24 cellular contexts compared by ENCODE assay signal in genomic region chr3:46868948-46869347, GRCh38. TPM values are rescaled to one million over a fixed set of nuclear protein-coding genes. Genes with fewer than 3 reads are reported as not detected.
"Had no signal": no experiment of that assay in that cellular context is flagged by ENCODE, and none has a peak within 500 bp of the region (broad histone marks: within the 10 kb centered on the region; RNA-seq: fewer than 3 reads in every experiment).

No MANE protein-coding gene starts in this region.

- H3K27me3 ChIP-seq: body of pancreas, pancreas had no signal

- H3K27ac Mint-ChIP-seq: activated CD8-positive, alpha-beta T cell treated with anti-CD3 and anti-CD28 coated beads, Interleukin-2, amount 10 ng/mL, durations not matched to agents 7 days and 5 days; activated naive CD4-positive, alpha-beta T cell treated with anti-CD3 and anti-CD28 coated beads, Interleukin-2, amount 50 U/mL, for 24 hours; activated T-helper 1 cell treated with anti-CD3 and anti-CD28 coated beads, Interleukin-12 subunit alpha, Interleukin-12 subunit beta, Interleukin-2, Interleukin-4 antibody, amounts not matched to agents 30 ng/mL and 10 ng/mL and 1 ng/mL, durations not matched to agents 14 hours and 24 hours and 36 hours; natural killer cell had no signal

- H3K36me3 ChIP-seq: pancreas had no signal

- H3K4me3 ChIP-seq: body of pancreas, dorsolateral prefrontal cortex, lung, pancreas, smooth muscle cell had no signal

- H3K4me2 ChIP-seq: smooth muscle cell had no signal

- H3K9me3 Mint-ChIP-seq: activated naive CD4-positive, alpha-beta T cell treated with anti-CD3 and anti-CD28 coated beads, Interleukin-2, amount 50 U/mL, for 24 hours; activated T-helper 1 cell treated with anti-CD3 and anti-CD28 coated beads, Interleukin-12 subunit alpha, Interleukin-12 subunit beta, Interleukin-2, Interleukin-4 antibody, amounts not matched to agents 30 ng/mL and 10 ng/mL and 1 ng/mL, durations not matched to agents 14 hours and 24 hours and 36 hours; effector memory CD8-positive, alpha-beta T cell; natural killer cell had no signal

- H3K9me3 ChIP-seq: body of pancreas, pancreas had no signal

- H3K27me3 Mint-ChIP-seq: activated naive CD4-positive, alpha-beta T cell treated with anti-CD3 and anti-CD28 coated beads, Interleukin-2, amount 50 U/mL, for 24 hours had no signal

- H3K27ac ChIP-seq: pancreas had no signal

- DNase-seq: activated CD4-positive, alpha-beta T cell treated with anti-CD3 and anti-CD28 coated beads for 1 hour; activated CD4-positive, alpha-beta T cell treated with anti-CD3 and anti-CD28 coated beads, Interleukin-2, amount 50 U/mL, for 1 hour; activated CD8-positive, alpha-beta T cell treated with anti-CD3 and anti-CD28 coated beads, Interleukin-2, amount 10 ng/mL, durations not matched to agents 7 days and 5 days; activated gamma-delta T cell; anterior cingulate cortex; body of pancreas; caudate nucleus; dorsolateral prefrontal cortex; effector memory CD8-positive, alpha-beta T cell; foreskin melanocyte; glutamatergic neuron; hypothalamus; natural killer cell; pancreas; stimulated activated CD4-positive, alpha-beta T cell treated with anti-CD3 and anti-CD28 coated beads, Interleukin-2, amount 100 ng/mL, for 48 hours; stimulated activated naive CD4-positive, alpha-beta T cell treated with Interleukin-2 at 50 U/mL for 16 hours; T-helper 9 cell had no signal

- FAIRE-seq: endothelial cell of umbilical vein, pancreas had no signal

- H3K4me1 Mint-ChIP-seq: natural killer cell had no signal

- H3K36me3 Mint-ChIP-seq: activated naive CD4-positive, alpha-beta T cell treated with anti-CD3 and anti-CD28 coated beads, Interleukin-2, amount 50 U/mL, for 24 hours; natural killer cell had no signal

- H3K4me3 Mint-ChIP-seq: activated CD8-positive, alpha-beta T cell treated with anti-CD3 and anti-CD28 coated beads, Interleukin-2, amount 10 ng/mL, durations not matched to agents 7 days and 5 days; activated naive CD4-positive, alpha-beta T cell treated with anti-CD3 and anti-CD28 coated beads, Interleukin-2, amount 50 U/mL, for 24 hours; activated T-helper 1 cell treated with anti-CD3 and anti-CD28 coated beads, Interleukin-12 subunit alpha, Interleukin-12 subunit beta, Interleukin-2, Interleukin-4 antibody, amounts not matched to agents 30 ng/mL and 10 ng/mL and 1 ng/mL, durations not matched to agents 14 hours and 24 hours and 36 hours; effector memory CD8-positive, alpha-beta T cell; natural killer cell had no signal

RNA-seq across cellular contexts. Expression of gene MYL3, which starts 5.7 kb away (rescaled TPM):
- total RNA-seq: activated CD8-positive, alpha-beta T cell treated with anti-CD3 and anti-CD28 coated beads, Interleukin-2, amount 10 ng/mL, durations not matched to agents 7 days and 5 days; activated T-helper 1 cell treated with anti-CD3 and anti-CD28 coated beads, Interleukin-12 subunit alpha, Interleukin-12 subunit beta, Interleukin-2, Interleukin-4 antibody, amounts not matched to agents 30 ng/mL and 10 ng/mL and 1 ng/mL, durations not matched to agents 14 hours and 24 hours and 36 hours; endothelial cell of umbilical vein; natural killer cell; pulmonary artery endothelial cell; T-helper 1 cell treated with Interleukin-12 subunit alpha and Interleukin-12 subunit beta and Interleukin-4 antibody, amounts not matched to agents 30 ng/mL and 1 ng/mL, for 36 hours had no signal
- polyA plus RNA-seq: endothelial cell of umbilical vein had no signal

RNA-seq across cellular contexts. Expression of gene PTH1R, which starts 8.6 kb away (rescaled TPM):
- total RNA-seq: activated CD8-positive, alpha-beta T cell treated with anti-CD3 and anti-CD28 coated beads, Interleukin-2, amount 10 ng/mL, durations not matched to agents 7 days and 5 days; activated T-helper 1 cell treated with anti-CD3 and anti-CD28 coated beads, Interleukin-12 subunit alpha, Interleukin-12 subunit beta, Interleukin-2, Interleukin-4 antibody, amounts not matched to agents 30 ng/mL and 10 ng/mL and 1 ng/mL, durations not matched to agents 14 hours and 24 hours and 36 hours; natural killer cell; T-helper 1 cell treated with Interleukin-12 subunit alpha and Interleukin-12 subunit beta and Interleukin-4 antibody, amounts not matched to agents 30 ng/mL and 1 ng/mL, for 36 hours had no signal
